Comparison of ENCODE assay signal across 1 cellular context in genomic region chr12:24948816-24949722, GRCh38.
TF ChIP-seq lines count a peak whose summit lies in the region.

A gene with protein sequence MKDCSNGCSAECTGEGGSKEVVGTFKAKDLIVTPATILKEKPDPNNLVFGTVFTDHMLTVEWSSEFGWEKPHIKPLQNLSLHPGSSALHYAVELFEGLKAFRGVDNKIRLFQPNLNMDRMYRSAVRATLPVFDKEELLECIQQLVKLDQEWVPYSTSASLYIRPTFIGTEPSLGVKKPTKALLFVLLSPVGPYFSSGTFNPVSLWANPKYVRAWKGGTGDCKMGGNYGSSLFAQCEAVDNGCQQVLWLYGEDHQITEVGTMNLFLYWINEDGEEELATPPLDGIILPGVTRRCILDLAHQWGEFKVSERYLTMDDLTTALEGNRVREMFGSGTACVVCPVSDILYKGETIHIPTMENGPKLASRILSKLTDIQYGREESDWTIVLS (minus strand): TSS chr12:24949101. CDS start chr12:24948932, 169 bp downstream.

TF ChIP-seq in HepG2, 621 proteins besides CTCF, POLR2A, EP300 and RAD21 (continued from another document and continues in another):
- no peak for TF ChIP-seq AHDC1 (CRISPR knock-in tag; IDR thresholded peaks at IDR 0.05; ENCODE audit: borderline replicate concordance)
- TF ChIP-seq SYNCRIP (IDR thresholded peaks at IDR 0.05; ENCODE audit: insufficient read depth, low read depth, low read length), result no peak
- no peak for TF ChIP-seq KDM1A (CRISPR knock-in tag; IDR thresholded peaks at IDR 0.05)
- no peak for TF ChIP-seq POLR2AphosphoS2 (IDR thresholded peaks at IDR 0.05; ENCODE audit: low read depth, low read length)
- TF ChIP-seq ZBTB7B (CRISPR knock-in tag; IDR thresholded peaks at IDR 0.05), result no peak
- TF ChIP-seq, protein P1, sequence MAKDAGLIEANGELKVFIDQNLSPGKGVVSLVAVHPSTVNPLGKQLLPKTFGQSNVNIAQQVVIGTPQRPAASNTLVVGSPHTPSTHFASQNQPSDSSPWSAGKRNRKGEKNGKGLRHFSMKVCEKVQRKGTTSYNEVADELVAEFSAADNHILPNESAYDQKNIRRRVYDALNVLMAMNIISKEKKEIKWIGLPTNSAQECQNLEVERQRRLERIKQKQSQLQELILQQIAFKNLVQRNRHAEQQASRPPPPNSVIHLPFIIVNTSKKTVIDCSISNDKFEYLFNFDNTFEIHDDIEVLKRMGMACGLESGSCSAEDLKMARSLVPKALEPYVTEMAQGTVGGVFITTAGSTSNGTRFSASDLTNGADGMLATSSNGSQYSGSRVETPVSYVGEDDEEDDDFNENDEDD (CRISPR knock-in tag; IDR thresholded peaks at IDR 0.05; ENCODE audit: borderline replicate concordance), result peak; percentile 87
- TF ChIP-seq ZNF646 (CRISPR knock-in tag; IDR thresholded peaks at IDR 0.05), result no peak
- TF ChIP-seq KMT2A (CRISPR knock-in tag; IDR thresholded peaks at IDR 0.05), result peak; percentile 80; the same call in 1 of the 2 replicates
- TF ChIP-seq KLF11 (CRISPR knock-in tag; IDR thresholded peaks at IDR 0.05), result peak; percentile 60; the same call in 1 of the 2 replicates
- 0 out of 2 replicates have a peak, but pooled peaks have one; percentile 27 for TF ChIP-seq ZNF142 (CRISPR knock-in tag; IDR thresholded peaks at IDR 0.05)
- 0 out of 2 replicates have a peak, but pooled peaks have one; percentile 68 for TF ChIP-seq BCL3 (CRISPR knock-in tag; IDR thresholded peaks at IDR 0.05)
- TF ChIP-seq ARNT (IDR thresholded peaks at IDR 0.05), result no peak
- TF ChIP-seq, protein P2, sequence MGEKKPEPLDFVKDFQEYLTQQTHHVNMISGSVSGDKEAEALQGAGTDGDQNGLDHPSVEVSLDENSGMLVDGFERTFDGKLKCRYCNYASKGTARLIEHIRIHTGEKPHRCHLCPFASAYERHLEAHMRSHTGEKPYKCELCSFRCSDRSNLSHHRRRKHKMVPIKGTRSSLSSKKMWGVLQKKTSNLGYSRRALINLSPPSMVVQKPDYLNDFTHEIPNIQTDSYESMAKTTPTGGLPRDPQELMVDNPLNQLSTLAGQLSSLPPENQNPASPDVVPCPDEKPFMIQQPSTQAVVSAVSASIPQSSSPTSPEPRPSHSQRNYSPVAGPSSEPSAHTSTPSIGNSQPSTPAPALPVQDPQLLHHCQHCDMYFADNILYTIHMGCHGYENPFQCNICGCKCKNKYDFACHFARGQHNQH (CRISPR knock-in tag; IDR thresholded peaks at IDR 0.05), result peak; percentile 72
- TF ChIP-seq ZNF749 (CRISPR knock-in tag; IDR thresholded peaks at IDR 0.05; ENCODE audit: borderline replicate concordance), result peak; percentile 21; the same call in 1 of the 2 replicates
- TF ChIP-seq GPBP1L1 (CRISPR knock-in tag; IDR thresholded peaks at IDR 0.05), result no peak
- no peak for TF ChIP-seq ZSCAN30 (CRISPR knock-in tag; IDR thresholded peaks at IDR 0.05)
- TF ChIP-seq PAF1 (CRISPR knock-in tag; IDR thresholded peaks at IDR 0.05), result no peak
- TF ChIP-seq ZNF33B (CRISPR knock-in tag; IDR thresholded peaks at IDR 0.05), result 0 out of 2 replicates have a peak, but pooled peaks have one; percentile 84
- peak; percentile 71 for TF ChIP-seq ZNF891 (CRISPR knock-in tag; IDR thresholded peaks at IDR 0.05)
- no peak for TF ChIP-seq SMARCC2 (IDR thresholded peaks at IDR 0.05)
- TF ChIP-seq ZNF383 (CRISPR knock-in tag; IDR thresholded peaks at IDR 0.05; ENCODE audit: borderline replicate concordance), result no peak
- no peak for TF ChIP-seq HNRNPK (IDR thresholded peaks at IDR 0.05; ENCODE audit: low read depth, low read length, poor library complexity, severe bottlenecking)
- no peak for TF ChIP-seq ZNF629 (CRISPR knock-in tag; conservative IDR thresholded peaks at IDR 0.05)
- 0 out of 2 replicates have a peak, but pooled peaks have one; percentile 8 for TF ChIP-seq ZNF121 (CRISPR knock-in tag; IDR thresholded peaks at IDR 0.05)
- TF ChIP-seq ZNF253 (CRISPR knock-in tag; IDR thresholded peaks at IDR 0.05; ENCODE audit: borderline replicate concordance), result no peak
- no peak for TF ChIP-seq CBX2 (IDR thresholded peaks at IDR 0.05; ENCODE audit: low read depth, low read length)
- TF ChIP-seq CBX2 (CRISPR knock-in tag; IDR thresholded peaks at IDR 0.05; ENCODE audit: low read depth), result no peak
- peak; percentile 71; the same call in 1 of the 2 replicates for TF ChIP-seq MTA1 (CRISPR knock-in tag; IDR thresholded peaks at IDR 0.05; ENCODE audit: borderline replicate concordance)
- no peak for TF ChIP-seq MLLT10 (CRISPR knock-in tag; IDR thresholded peaks at IDR 0.05)
- no peak for TF ChIP-seq ZNF562 (CRISPR knock-in tag; IDR thresholded peaks at IDR 0.05; ENCODE audit: borderline replicate concordance)
- TF ChIP-seq TBX2 (CRISPR knock-in tag; IDR thresholded peaks at IDR 0.05; ENCODE audit: borderline replicate concordance), result peak; percentile 77; the same call in 1 of the 2 replicates
- TF ChIP-seq TMF1 (CRISPR knock-in tag; IDR thresholded peaks at IDR 0.05; ENCODE audit: low read depth), result peak; percentile 73; the same call in 1 of the 2 replicates
